Comparison of ENCODE assay signal across 8 cellular contexts in the genomic region with DNA sequence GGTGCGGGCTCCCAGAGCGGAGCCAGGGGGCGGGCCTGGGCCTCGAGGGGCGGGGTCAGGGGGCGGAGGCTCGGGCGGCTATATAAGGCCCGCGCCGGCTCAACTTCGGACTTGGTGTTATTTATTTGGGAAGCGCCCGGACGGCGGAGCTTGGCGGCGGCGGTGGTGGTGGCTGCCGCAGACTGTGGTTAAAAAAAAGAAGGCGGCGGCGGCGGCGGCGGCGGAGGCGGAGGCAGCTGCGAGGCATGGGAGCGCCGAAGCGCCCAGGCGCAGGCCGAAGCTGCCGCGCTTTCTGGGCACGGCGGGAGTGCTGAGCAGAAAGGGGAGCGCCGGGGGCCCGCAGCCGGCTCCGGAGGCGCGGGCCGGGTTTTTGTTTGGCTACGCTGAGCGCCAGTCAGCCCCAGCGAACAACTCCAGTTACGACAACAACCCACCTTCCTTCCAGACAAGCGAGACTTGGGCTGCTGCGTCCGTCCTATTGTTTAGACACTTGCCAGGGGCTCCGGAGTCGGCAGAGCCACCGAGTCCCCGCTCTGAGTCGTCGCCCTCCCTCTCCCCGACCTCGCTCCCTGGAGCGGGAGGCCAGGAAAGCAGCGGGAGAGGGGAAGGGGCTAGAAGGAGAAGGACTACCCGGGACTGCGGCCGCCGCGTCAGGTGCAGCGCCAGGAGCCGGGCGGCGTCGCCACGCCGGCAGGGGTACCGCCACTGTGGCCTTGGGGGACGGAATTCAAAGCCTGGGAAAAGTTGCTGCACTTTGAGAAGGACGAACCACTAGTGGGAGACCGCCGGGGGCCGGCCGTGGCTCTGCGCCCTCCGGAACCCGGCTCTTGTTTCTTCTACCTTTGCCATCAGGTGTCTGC. TPM values are rescaled to one million over a fixed set of nuclear protein-coding genes. Genes with fewer than 3 reads are reported as not detected.
DNase-seq lines count a peak whose midpoint lies in the region; ATAC-seq and TF ChIP-seq lines count a peak whose summit lies in the region.

A gene with protein sequence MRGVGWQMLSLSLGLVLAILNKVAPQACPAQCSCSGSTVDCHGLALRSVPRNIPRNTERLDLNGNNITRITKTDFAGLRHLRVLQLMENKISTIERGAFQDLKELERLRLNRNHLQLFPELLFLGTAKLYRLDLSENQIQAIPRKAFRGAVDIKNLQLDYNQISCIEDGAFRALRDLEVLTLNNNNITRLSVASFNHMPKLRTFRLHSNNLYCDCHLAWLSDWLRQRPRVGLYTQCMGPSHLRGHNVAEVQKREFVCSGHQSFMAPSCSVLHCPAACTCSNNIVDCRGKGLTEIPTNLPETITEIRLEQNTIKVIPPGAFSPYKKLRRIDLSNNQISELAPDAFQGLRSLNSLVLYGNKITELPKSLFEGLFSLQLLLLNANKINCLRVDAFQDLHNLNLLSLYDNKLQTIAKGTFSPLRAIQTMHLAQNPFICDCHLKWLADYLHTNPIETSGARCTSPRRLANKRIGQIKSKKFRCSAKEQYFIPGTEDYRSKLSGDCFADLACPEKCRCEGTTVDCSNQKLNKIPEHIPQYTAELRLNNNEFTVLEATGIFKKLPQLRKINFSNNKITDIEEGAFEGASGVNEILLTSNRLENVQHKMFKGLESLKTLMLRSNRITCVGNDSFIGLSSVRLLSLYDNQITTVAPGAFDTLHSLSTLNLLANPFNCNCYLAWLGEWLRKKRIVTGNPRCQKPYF (N-terminal part only) (plus strand): TSS at position 110 of the 860 bp plus-strand sequence. CDS start 1,911 bp downstream, outside the sequence.

- H3K36me3 ChIP-seq in A673 (ENCODE audit: insufficient read depth, low read length, poor library complexity, severe bottlenecking), result no peaks in the 10 kb centered on the region
- H3K36me3 ChIP-seq in naive thymus-derived CD4-positive, alpha-beta T cell (ENCODE audit: control insufficient read depth in 2 of 3, insufficient read depth in 3 of 3, low read length in 3 of 3), result no peaks in the 10 kb centered on the region
- H3K36me3 ChIP-seq in aorta (ENCODE audit: control insufficient read depth in 1 of 2, insufficient read depth in 2 of 2, low read length in 1 of 2), result no peaks in the 10 kb centered on the region

- 0% methylated on average over 49 to 85 of the region's 85 CpGs for WGBS in aorta, 2 donors

- peak; percentile 91 for ATAC-seq in GM18502 (IDR thresholded peaks at IDR 0.05; ENCODE audit: poor library complexity, unreplicated experiment)
- peak; percentile 64 for ATAC-seq in HG02938 (IDR thresholded peaks at IDR 0.05; ENCODE audit: unreplicated experiment)
- ATAC-seq in naive thymus-derived CD4-positive, alpha-beta T cell, result no peak
- peak; percentile 90 for ATAC-seq in aorta (ENCODE audit: low FRiP score)

- intact Hi-C loops in A673 (cut with micrococcal nuclease; ENCODE audit: unreplicated experiment), result loop anchor here (5.0 kb wide), 6 partner anchors 175 to 1565 kb away; no protein-coding TSS in a partner anchor
- intact Hi-C loops in naive thymus-derived CD4-positive, alpha-beta T cell (cut with micrococcal nuclease), result no loop called here
- intact Hi-C loops in aorta (cut with DNase I), result no loop called here

- peaks cover 0 to 10% (median 3%) of the 10 kb centered on the region in 5 donors for H3K36me3 Mint-ChIP-seq in naive thymus-derived CD4-positive, alpha-beta T cell

- CTCF ChIA-PET in A673 (lab: Charles Lee), result interaction anchor here (0.6 kb wide), 1 partner anchor 49 kb away, joined by 3 read pairs; no protein-coding TSS in a partner anchor
- CTCF ChIA-PET in naive thymus-derived CD4-positive, alpha-beta T cell (lab: Charles Lee), result no interaction called here

- H3K9me3 Mint-ChIP-seq in naive thymus-derived CD4-positive, alpha-beta T cell, result peaks cover 0 to 10% (median 2%) of the 10 kb centered on the region in 11 donors

- no peak within 1 kb of the TSS for H3K27ac Mint-ChIP-seq in naive thymus-derived CD4-positive, alpha-beta T cell

- H3K4me3 ChIP-seq in A673 (ENCODE audit: low read depth, low read length, poor library complexity, severe bottlenecking), result peak within 1 kb of the TSS; percentile 80
- peak within 1 kb of the TSS; percentile 80 for H3K4me3 ChIP-seq in fibroblast of pulmonary artery (replicated peaks; ENCODE audit: low read depth, low read length)
- H3K4me3 ChIP-seq in naive thymus-derived CD4-positive, alpha-beta T cell (ENCODE audit: low read length), result no peak within 1 kb of the TSS
- peak within 1 kb of the TSS; percentile 51 to 73 for H3K4me3 ChIP-seq in aorta (ENCODE audit: low read length in 2 of 2)

- H3K9me3 ChIP-seq in A673 (ENCODE audit: low read depth, low read length, poor library complexity, severe bottlenecking) (no peaks in the 10 kb centered on the region), aorta (ENCODE audit: control insufficient read depth, low read length) (no peaks in the 10 kb centered on the region)
- no peaks in the 10 kb centered on the region for H3K9me3 ChIP-seq in naive thymus-derived CD4-positive, alpha-beta T cell (ENCODE audit: control insufficient read depth in 2 of 3, low read length in 3 of 3)

- POLR2A ChIA-PET in A673 (lab: Charles Lee; ENCODE audit: low non-redundant PET), result interaction anchor here (0.6 kb wide), 2 partner anchors 15 to 73 kb away, joined by 3 read pairs; no protein-coding TSS in a partner anchor
- POLR2A ChIA-PET in naive thymus-derived CD4-positive, alpha-beta T cell (lab: Charles Lee), result no interaction called here

- TF ChIP-seq CTCF in A673 (conservative IDR thresholded peaks at IDR 0.05; ENCODE audit: low read depth, low read length) (no peak), fibroblast of pulmonary artery (IDR thresholded peaks at IDR 0.05; ENCODE audit: low read length, missing control alignments) (no peak)

- peak within 1 kb of the TSS; percentile 68 for H3K27ac ChIP-seq in A673 (ENCODE audit: low read depth, low read length, poor library complexity, severe bottlenecking)
- no peak within 1 kb of the TSS for H3K27ac ChIP-seq in naive thymus-derived CD4-positive, alpha-beta T cell (ENCODE audit: low read depth, low read length)
- peak within 1 kb of the TSS; percentile 9 for H3K27ac ChIP-seq in aorta (ENCODE audit: low read depth in 1 of 2, low read length in 2 of 2)

- peaks cover 45 to 54% (median 48%) of the 10 kb centered on the region in 5 donors for H3K27me3 Mint-ChIP-seq in naive thymus-derived CD4-positive, alpha-beta T cell

- H3K4me1 Mint-ChIP-seq in naive thymus-derived CD4-positive, alpha-beta T cell, result peaks cover 0 to 16% (median 14%) of the 10 kb centered on the region in 7 donors

- H3K27me3 ChIP-seq in A673 (replicated peaks; ENCODE audit: insufficient read depth, low read depth, low read length, poor library complexity) (no peaks in the 10 kb centered on the region), aorta (ENCODE audit: control insufficient read depth in 1 of 2, insufficient read depth in 2 of 2, low read length in 1 of 2) (no peaks in the 10 kb centered on the region)
- peaks cover 0 to 3% of the 10 kb centered on the region in 2 donors for H3K27me3 ChIP-seq in naive thymus-derived CD4-positive, alpha-beta T cell (ENCODE audit: control insufficient read depth in 2 of 2, insufficient read depth in 2 of 2, low read length in 2 of 2)

- H3K4me1 ChIP-seq in A673 (ENCODE audit: insufficient read depth, low read length, poor library complexity, severe bottlenecking) (peaks cover 35% of the 10 kb centered on the region), aorta (ENCODE audit: control insufficient read depth in 1 of 2, insufficient read depth in 2 of 2, low read length in 2 of 2) (no peaks in the 10 kb centered on the region)
- no peaks in the 10 kb centered on the region for H3K4me1 ChIP-seq in naive thymus-derived CD4-positive, alpha-beta T cell (ENCODE audit: control insufficient read depth in 2 of 2, insufficient read depth in 2 of 2, low read length in 2 of 2)

- DNase-seq in A673 (ENCODE audit: low spot score), result peak; percentile 92
- peak; percentile 63 for DNase-seq in NCI-H187 treated with DMSO at 0.1 percent for 48 hours (lab: John Stamatoyannopoulos, UW)
- DNase-seq in activated CD8-positive, alpha-beta memory T cell treated with anti-CD3 and anti-CD28 coated beads, Interleukin-2, amount 50 U/mL, for 4 hours, result peak; percentile 11
- DNase-seq in fibroblast of pulmonary artery (ENCODE audit: low read depth), result peak; percentile 87
- DNase-seq in naive thymus-derived CD4-positive, alpha-beta T cell, result peak in 1 of 9 donors; percentile 50
- peak; percentile 84 to 94 for DNase-seq in aorta

- peak within 1 kb of the TSS; percentile 9 to 65 (median 56) for H3K4me3 Mint-ChIP-seq in naive thymus-derived CD4-positive, alpha-beta T cell

- TSS peak; percentile 21 for BruUV-seq in A673 (replicated peaks; lab: Mats Ljungman, UMichigan)

RNA-seq across cellular contexts. Expression of the gene that starts here (rescaled TPM):
- total RNA-seq in A673 (2021) (59.7 and 70.6 TPM in 2 replicates), aorta (100 to 1,000 TPM in 1 of 2 donors, 10 to 100 TPM in 1; 31.3 to 119 TPM)
- total RNA-seq in naive thymus-derived CD4-positive, alpha-beta T cell, result not detected
- not detected for polyA plus RNA-seq in naive thymus-derived CD4-positive, alpha-beta T cell
- polyA plus RNA-seq in aorta, result 10 to 100 TPM in 1 of 2 donors, 1 to 10 TPM in 1; 1.3 to 15.1 TPM

Comparison
In these comparisons a context has a peak if more than half of its experiments do, and no peak if none do; other contexts are left out.
1. RNA of the gene that starts here (total RNA-seq): 31.3 to 119 TPM in aorta and 59.7 to 70.6 TPM in A673; not detected in naive thymus-derived CD4-positive, alpha-beta T cell; every median in the first group is over 10 times any median in the second.